Comparison of ENCODE assay signal across 12 cellular contexts in the genomic region with DNA sequence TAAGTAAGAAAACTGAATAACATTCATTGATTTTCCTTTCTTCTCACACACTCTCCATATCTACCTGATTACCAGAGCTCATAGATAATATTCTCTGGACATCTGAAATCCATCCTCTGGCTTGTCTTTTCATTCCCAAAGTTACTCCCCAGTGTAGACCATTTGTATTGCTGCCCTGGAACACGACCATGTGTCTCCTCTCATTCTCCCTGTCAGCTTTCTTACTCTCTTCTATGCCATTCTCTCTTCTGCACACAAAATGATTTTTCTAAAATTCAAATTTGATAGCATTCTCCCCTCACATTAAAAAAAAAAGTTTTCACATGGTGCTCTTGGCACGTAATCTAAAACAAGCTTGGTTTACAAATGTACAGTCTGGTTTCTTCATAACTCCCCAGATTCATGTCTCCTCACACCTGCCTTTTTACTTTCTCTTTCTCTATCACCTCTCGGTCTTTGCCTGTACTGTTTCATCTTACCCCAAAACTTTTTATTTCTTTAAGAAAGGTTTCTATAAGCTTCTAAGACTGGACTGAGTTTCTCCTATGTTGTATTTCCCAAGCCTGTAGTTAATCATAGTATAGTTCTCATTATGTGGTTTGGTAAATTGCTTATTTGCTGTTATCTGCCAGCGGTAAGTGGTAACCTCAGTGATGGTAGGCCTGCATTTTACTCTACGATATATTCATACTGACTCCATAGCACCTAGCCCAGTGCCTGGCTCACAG. TPM values are rescaled to one million over a fixed set of nuclear protein-coding genes. Genes with fewer than 3 reads are reported as not detected.
DNase-seq lines count a peak whose midpoint lies in the region; ATAC-seq and TF ChIP-seq lines count a peak whose summit lies in the region.
"Had no signal": no experiment of that assay in that cellular context is flagged by ENCODE, and none has a peak within 500 bp of the region (broad histone marks: within the 10 kb centered on the region; RNA-seq: fewer than 3 reads in every experiment).

No MANE protein-coding gene starts in this region.

- no peaks in the 10 kb centered on the region for H3K27me3 ChIP-seq in upper lobe of right lung
- no peaks in the 10 kb centered on the region for H3K27me3 ChIP-seq in mesendoderm (ENCODE audit: insufficient read depth, low read length, poor library complexity)

- no peaks in the 10 kb centered on the region for H3K79me2 ChIP-seq in mesendoderm (ENCODE audit: control insufficient read depth, insufficient read depth, low read length)

- no peak overlapping the region for H3K4ac ChIP-seq in mesendoderm (ENCODE audit: low read depth, low read length)

- no peak overlapping the region for H3K18ac ChIP-seq in mesendoderm (ENCODE audit: low read length)

- ATAC-seq in HG03025 (IDR thresholded peaks at IDR 0.05; ENCODE audit: low FRiP score, unreplicated experiment) (peak; percentile 89), upper lobe of right lung (no peak)

- H3K27ac ChIP-seq in upper lobe of right lung = no peak overlapping the region
- no peak overlapping the region for H3K27ac ChIP-seq in mesendoderm (ENCODE audit: low read depth, low read length)
- H3K27ac ChIP-seq: 22Rv1 had no signal

- H3K56ac ChIP-seq in mesendoderm (ENCODE audit: low read length) = no peak overlapping the region

- intact Hi-C loops in upper lobe of right lung (cut with DNase I) = no loop called here

- DNase-seq in NCI-H2029 treated with DMSO at 0.1 percent for 48 hours (lab: John Stamatoyannopoulos, UW) (peak; percentile 16), NCI-H2029 (lab: John Stamatoyannopoulos, UW) (no peak), RPMI8226 (peak; percentile 64), upper lobe of right lung (no peak), cortex of kidney (lab: John Stamatoyannopoulos, UW) (no peak), mesendoderm (no peak), mesenteric fat pad (ENCODE audit: low spot score) (no peak)
- DNase-seq: NCI-H446 treated with DMSO at 0.1 percent for 48 hours; stimulated activated CD4-positive, alpha-beta T cell treated with anti-CD3 and anti-CD28 coated beads, Interleukin-2, amount 100 ng/mL, for 48 hours had no signal

- H4K5ac ChIP-seq in mesendoderm (ENCODE audit: low read length) = no peak overlapping the region

- H3K4me1 ChIP-seq in upper lobe of right lung (no peaks in the 10 kb centered on the region), mesendoderm (ENCODE audit: control insufficient read depth, low read depth, low read length) (no peaks in the 10 kb centered on the region)

- H2BK5ac ChIP-seq in mesendoderm (ENCODE audit: low read length) = no peak overlapping the region

- no peaks in the 10 kb centered on the region for H3K9me3 ChIP-seq in upper lobe of right lung

- no peak overlapping the region for H3K4me2 ChIP-seq in mesendoderm (ENCODE audit: low read length)

- no peak overlapping the region for H3K23ac ChIP-seq in mesendoderm (ENCODE audit: low read length)

- no peak overlapping the region for H2BK15ac ChIP-seq in mesendoderm (replicated peaks; ENCODE audit: low read depth)

- no peak overlapping the region for H2BK120ac ChIP-seq in mesendoderm (ENCODE audit: low read depth, low read length)

- WGBS in mesendoderm (ENCODE audit: extremely low coverage, insufficient coverage, low lambda C conversion rate) = no CpG with 5 or more reads among the region's 5 CpGs

- no peak overlapping the region for H2AK5ac ChIP-seq in mesendoderm (ENCODE audit: low read length)

- H3K4me3 ChIP-seq in upper lobe of right lung (peak overlapping the region; percentile 8), mesendoderm (ENCODE audit: low read length) (no peak overlapping the region)

- H3K9ac ChIP-seq in mesendoderm (ENCODE audit: low read length) = no peak overlapping the region

- H3K79me1 ChIP-seq in mesendoderm (ENCODE audit: low read length) = no peaks in the 10 kb centered on the region

- no peaks in the 10 kb centered on the region for H3K36me3 ChIP-seq in upper lobe of right lung
- no peaks in the 10 kb centered on the region for H3K36me3 ChIP-seq in mesendoderm (ENCODE audit: control insufficient read depth, insufficient read depth, low read length)

- no peak overlapping the region for H4K8ac ChIP-seq in mesendoderm (ENCODE audit: low read depth, low read length)

- TF ChIP-seq CTCF in upper lobe of right lung (IDR thresholded peaks at IDR 0.05) = no peak

RNA-seq across cellular contexts. Expression of a gene that starts 31.2 kb away (rescaled TPM):
- total RNA-seq in upper lobe of right lung (6.8 TPM), mesenteric fat pad (4.1 TPM)
- polyA plus RNA-seq in mesendoderm (2013, experiment 1 of 2) = 0.76 TPM
- polyA plus RNA-seq in mesendoderm (2013, experiment 2 of 2) = 0.88 TPM
- total RNA-seq: activated CD8-positive, alpha-beta memory T cell treated with anti-CD3 and anti-CD28 coated beads for 36 hours had no signal

Comparison
In these comparisons a context has a peak if more than half of its experiments do, and no peak if none do; other contexts are left out.
1. DNase-seq: peak in NCI-H2029 treated with DMSO at 0.1 percent for 48 hours (single experiment) and RPMI8226 (single experiment); none in NCI-H2029 (single experiment), upper lobe of right lung (single experiment), cortex of kidney (single experiment), mesendoderm (single experiment) and mesenteric fat pad (single experiment).